Comparison of ENCODE assay signal across 1 cellular context in the genomic region with DNA sequence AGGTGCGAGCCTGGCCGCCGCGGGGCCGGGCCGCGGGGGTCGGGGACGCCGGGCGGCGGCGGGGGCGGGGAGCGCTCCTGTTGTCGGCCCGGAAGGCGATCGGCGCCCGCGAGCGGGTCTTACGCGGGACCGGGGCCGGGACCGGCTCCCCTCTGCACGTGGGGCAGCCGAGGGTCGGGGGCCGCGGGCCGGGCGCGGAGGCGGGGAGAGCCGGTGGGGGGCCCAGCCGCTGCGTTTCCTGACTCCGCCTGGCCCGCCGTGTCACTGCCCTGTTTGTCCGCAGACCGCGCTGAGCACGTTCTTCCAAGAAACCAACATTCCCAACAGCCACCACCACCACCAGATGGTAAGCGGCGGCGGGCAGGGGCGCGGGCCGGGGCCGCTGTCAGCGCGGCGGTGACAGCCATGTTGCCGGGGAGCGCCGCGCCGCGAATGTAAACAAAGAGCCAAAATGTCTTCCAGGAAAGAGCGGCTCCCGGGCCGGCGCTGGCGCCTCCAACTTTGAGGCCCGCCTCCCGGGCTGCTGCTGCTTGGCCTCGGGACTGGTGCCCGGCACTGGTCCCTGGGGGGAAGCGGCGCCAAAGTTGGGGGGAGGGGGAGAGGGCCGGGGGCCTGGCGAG.
TF ChIP-seq lines count a peak whose summit lies in the region.

No MANE protein-coding gene starts in this region.

TF ChIP-seq in K562, 482 proteins besides CTCF, POLR2A, EP300 and RAD21 (continued from another document):
- TF ChIP-seq, protein P1, sequence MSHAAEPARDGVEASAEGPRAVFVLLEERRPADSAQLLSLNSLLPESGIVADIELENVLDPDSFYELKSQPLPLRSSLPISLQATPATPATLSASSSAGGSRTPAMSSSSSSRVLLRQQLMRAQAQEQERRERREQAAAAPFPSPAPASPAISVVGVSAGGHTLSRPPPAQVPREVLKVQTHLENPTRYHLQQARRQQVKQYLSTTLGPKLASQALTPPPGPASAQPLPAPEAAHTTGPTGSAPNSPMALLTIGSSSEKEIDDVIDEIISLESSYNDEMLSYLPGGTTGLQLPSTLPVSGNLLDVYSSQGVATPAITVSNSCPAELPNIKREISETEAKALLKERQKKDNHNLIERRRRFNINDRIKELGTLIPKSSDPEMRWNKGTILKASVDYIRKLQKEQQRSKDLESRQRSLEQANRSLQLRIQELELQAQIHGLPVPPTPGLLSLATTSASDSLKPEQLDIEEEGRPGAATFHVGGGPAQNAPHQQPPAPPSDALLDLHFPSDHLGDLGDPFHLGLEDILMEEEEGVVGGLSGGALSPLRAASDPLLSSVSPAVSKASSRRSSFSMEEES (CRISPR knock-in tag; IDR thresholded peaks at IDR 0.05): no peak
- TF ChIP-seq RNF2 (IDR thresholded peaks at IDR 0.05): no peak
- no peak for TF ChIP-seq ZNF551 (CRISPR knock-in tag; IDR thresholded peaks at IDR 0.05)
- TF ChIP-seq KLF16 (IDR thresholded peaks at IDR 0.05): no peak
- TF ChIP-seq RBM17 (IDR thresholded peaks at IDR 0.05; ENCODE audit: borderline replicate concordance, low read depth, low read length): no peak
- no peak for TF ChIP-seq ZNF561 (CRISPR knock-in tag; conservative IDR thresholded peaks at IDR 0.05)
- TF ChIP-seq RAD51 (IDR thresholded peaks at IDR 0.05; ENCODE audit: borderline replicate concordance, low read depth): no peak
- no peak for TF ChIP-seq ZNF263 (CRISPR knock-in tag; IDR thresholded peaks at IDR 0.05; ENCODE audit: borderline replicate concordance)
